ENCODE assay signal across 10 cellular contexts in the genomic region with DNA sequence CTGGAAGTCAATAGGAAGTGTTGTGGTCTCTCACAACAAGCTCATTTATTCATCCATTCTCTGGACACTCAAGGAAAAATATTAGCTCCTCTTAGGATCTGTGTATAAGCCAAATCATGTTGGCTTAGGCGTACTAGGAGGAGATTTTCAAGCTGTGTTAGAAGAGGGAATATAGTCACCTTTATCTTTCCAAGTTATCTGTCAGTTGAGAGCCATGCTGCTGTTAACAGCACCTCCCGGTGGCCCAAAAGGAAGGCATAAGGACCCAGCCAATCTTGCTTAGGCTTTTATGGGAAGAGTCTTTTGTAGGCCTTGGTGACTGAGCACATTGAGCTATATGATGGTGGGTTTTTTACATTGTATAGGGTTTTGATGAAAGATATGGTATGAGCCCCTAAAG.
DNase-seq lines count a peak whose midpoint lies in the region; ATAC-seq and TF ChIP-seq lines count a peak whose summit lies in the region.
"Had no signal": no experiment of that assay in that cellular context is flagged by ENCODE, and none has a peak within 500 bp of the region (broad histone marks: within the 10 kb centered on the region; RNA-seq: fewer than 3 reads in every experiment).

No MANE protein-coding gene starts in this region.

- H3K79me1 ChIP-seq in H9 (ENCODE audit: insufficient read depth, low read depth, low read length, poor library complexity, severe bottlenecking): no peaks in the 10 kb centered on the region

- no peak overlapping the region for H3T11ph ChIP-seq in H9 (ENCODE audit: low read length)

- H3K4me1 Mint-ChIP-seq in H9: 0 out of 4 replicates have a peak, but pooled peaks cover 0 to under 1% of the 10 kb centered on the region in 2 experiments

- no peak overlapping the region for H2BK5ac ChIP-seq in H9 (ENCODE audit: insufficient read length, low read length)

- H3K4me3 Mint-ChIP-seq in H9: no peak overlapping the region

- no peaks in the 10 kb centered on the region for H3K4me1 ChIP-seq in H9 (ENCODE audit: insufficient read depth, low read length)

- ATAC-seq in GM19351 (IDR thresholded peaks at IDR 0.05; ENCODE audit: unreplicated experiment) (no peak), HG02840 (IDR thresholded peaks at IDR 0.05; ENCODE audit: low FRiP score, unreplicated experiment) (no peak)

- H3K4ac ChIP-seq in H9 (ENCODE audit: low read depth, low read length): no peak overlapping the region

- H3K27ac Mint-ChIP-seq in H9: no peak overlapping the region

- H3K9ac ChIP-seq in H9 (ENCODE audit: extremely low read depth, insufficient read length, low read length): no peak overlapping the region

- no peak overlapping the region for H2BK20ac ChIP-seq in H9 (ENCODE audit: low read depth, low read length, poor library complexity, severe bottlenecking)

- H3K14ac ChIP-seq in H9 (ENCODE audit: insufficient read depth, low read length): no peak overlapping the region

- peaks cover 2% of the 10 kb centered on the region; the same call in 1 of the 2 replicates for H3K27me3 ChIP-seq in H9 (ENCODE audit: insufficient read depth, low read length)

- no peak overlapping the region for H3K27ac ChIP-seq in H9 (ENCODE audit: insufficient read length, low read depth, low read length)

- H2AK5ac ChIP-seq in H9 (ENCODE audit: insufficient read length, low read length): no peak overlapping the region

- H2BK15ac ChIP-seq in H9 (ENCODE audit: low read depth, low read length): no peak overlapping the region

- peak; percentile 22 for DNase-seq in AG20443 (ENCODE audit: low spot score)
- DNase-seq in H9: peak; percentile 35
- DNase-seq in SW480 (ENCODE audit: low spot score): peak; percentile 18
- peak; percentile 31 for DNase-seq in iPS-NIHi11 (ENCODE audit: low spot score)
- no peak for DNase-seq in activated CD8-positive, alpha-beta memory T cell treated with anti-CD3 and anti-CD28 coated beads, Interleukin-2, amount 50 U/mL, for 4 hours
- DNase-seq in HUDEP-2 (lab: John Stamatoyannopoulos, UW; ENCODE audit: unreplicated experiment in 76 of 76): no peak
- DNase-seq: NCI-H226, posterior cingulate gyrus had no signal

- no peaks in the 10 kb centered on the region for H3K79me2 ChIP-seq in H9 (ENCODE audit: insufficient read depth, low read length)

- H3K27me3 Mint-ChIP-seq in H9 (ENCODE audit: low read depth): peaks cover 66% of the 10 kb centered on the region

- no peak overlapping the region for H2BK120ac ChIP-seq in H9 (ENCODE audit: low read depth, low read length, poor library complexity, severe bottlenecking)

- no peaks in the 10 kb centered on the region for H3K9me3 ChIP-seq in H9 (ENCODE audit: control insufficient read depth, low read depth, low read length)

- no CpG with 5 or more reads among the region's 2 CpGs for WGBS in H9 (ENCODE audit: extremely low coverage, insufficient read length, low lambda C conversion rate)

- no peak overlapping the region for H3K56ac ChIP-seq in H9 (ENCODE audit: insufficient read length, low read depth, low read length)

- no peaks in the 10 kb centered on the region for H3K9me3 Mint-ChIP-seq in H9

- no peak overlapping the region for H4K8ac ChIP-seq in H9 (replicated peaks; ENCODE audit: insufficient read length, low read depth, low read length)

- no peak overlapping the region for H3K18ac ChIP-seq in H9 (ENCODE audit: insufficient read length, low read depth, low read length)

- TF ChIP-seq CTCF in H9 (conservative IDR thresholded peaks at IDR 0.05): peak; percentile 72

- no peaks in the 10 kb centered on the region for H3K36me3 Mint-ChIP-seq in H9 (ENCODE audit: insufficient read depth in 1 of 3, low read depth in 3 of 3)

- H3K4me2 ChIP-seq in H9 (ENCODE audit: insufficient read depth, insufficient read length, low read length): no peak overlapping the region

- no peaks in the 10 kb centered on the region for H4K20me1 ChIP-seq in H9 (ENCODE audit: control insufficient read depth, insufficient read depth, insufficient read length)

- H4K5ac ChIP-seq in H9 (ENCODE audit: insufficient read length, low read depth, low read length): no peak overlapping the region

- no peak overlapping the region for H2AFZ ChIP-seq in H9 (ENCODE audit: low read length)

- H3K23me2 ChIP-seq in H9 (ENCODE audit: insufficient read length, low read depth, low read length, poor library complexity, severe bottlenecking): no peaks in the 10 kb centered on the region

- H2BK12ac ChIP-seq in H9 (ENCODE audit: insufficient read length, low read depth, low read length): no peak overlapping the region

- no peak overlapping the region for H3K23ac ChIP-seq in H9 (ENCODE audit: insufficient read length, low read depth, low read length)

- no peak overlapping the region for H4K91ac ChIP-seq in H9 (ENCODE audit: insufficient read length, low read depth, low read length)

Comparison
In these comparisons a context has a peak if more than half of its experiments do, and no peak if none do; other contexts are left out.
1. DNase-seq: peak in AG20443 (single experiment), H9 (single experiment), SW480 (single experiment) and iPS-NIHi11 (single experiment); none in activated CD8-positive, alpha-beta memory T cell treated with anti-CD3 and anti-CD28 coated beads, Interleukin-2, amount 50 U/mL, for 4 hours (single experiment) and HUDEP-2 (0 of 76).